1 cellular context compared by ENCODE assay signal in the genomic region with DNA sequence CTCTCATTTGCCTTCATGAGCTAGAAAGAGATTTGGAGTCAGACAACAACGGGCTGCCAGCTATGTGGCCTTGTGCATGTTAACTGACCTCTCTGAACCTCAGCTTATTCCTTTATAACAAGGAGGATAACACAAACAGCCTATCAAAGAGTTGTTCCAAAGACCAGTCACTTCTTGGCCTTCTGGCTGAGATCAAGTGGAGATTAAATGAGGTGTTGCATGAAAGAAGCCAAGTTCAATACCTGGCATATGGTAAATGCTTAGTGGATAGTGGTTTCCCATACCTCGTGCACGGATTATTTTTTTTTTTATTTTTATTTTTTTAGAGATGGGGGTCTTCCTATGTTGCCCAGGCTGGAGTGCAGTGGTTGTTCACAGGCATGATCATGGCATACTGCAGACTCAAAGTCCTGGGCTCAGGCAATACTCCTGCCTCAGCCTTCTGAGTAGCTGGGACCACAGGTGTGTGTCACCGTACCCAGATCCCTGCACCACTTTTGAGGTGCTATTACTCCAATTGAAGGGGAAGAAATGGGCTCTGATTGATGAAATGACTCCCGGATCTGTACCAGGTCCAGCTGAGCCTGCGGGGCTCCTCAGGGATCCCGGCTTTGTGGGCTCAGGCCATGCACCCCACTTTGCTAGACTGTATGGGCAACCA.
TF ChIP-seq lines count a peak whose summit lies in the region.

No MANE protein-coding gene starts in this region.

TF ChIP-seq in IMR-90, 13 proteins besides CTCF, POLR2A, EP300 and RAD21:
- TF ChIP-seq NFE2L2 (IDR thresholded peaks at IDR 0.05; ENCODE audit: low read depth, low read length) (no peak), RCOR1 (IDR thresholded peaks at IDR 0.05; ENCODE audit: insufficient replicate concordance, low read length) (no peak), CHD1 (IDR thresholded peaks at IDR 0.05; ENCODE audit: low read depth, low read length) (no peak)
